ENCODE assay signal across 1 cellular context in genomic region chr14:95998656-95999055, GRCh38.
TF ChIP-seq lines count a peak whose summit lies in the region.

No MANE protein-coding gene starts in this region.

TF ChIP-seq in HCT116, 20 proteins besides CTCF, POLR2A, EP300 and RAD21 (continued from another document):
- TF ChIP-seq, protein P1, sequence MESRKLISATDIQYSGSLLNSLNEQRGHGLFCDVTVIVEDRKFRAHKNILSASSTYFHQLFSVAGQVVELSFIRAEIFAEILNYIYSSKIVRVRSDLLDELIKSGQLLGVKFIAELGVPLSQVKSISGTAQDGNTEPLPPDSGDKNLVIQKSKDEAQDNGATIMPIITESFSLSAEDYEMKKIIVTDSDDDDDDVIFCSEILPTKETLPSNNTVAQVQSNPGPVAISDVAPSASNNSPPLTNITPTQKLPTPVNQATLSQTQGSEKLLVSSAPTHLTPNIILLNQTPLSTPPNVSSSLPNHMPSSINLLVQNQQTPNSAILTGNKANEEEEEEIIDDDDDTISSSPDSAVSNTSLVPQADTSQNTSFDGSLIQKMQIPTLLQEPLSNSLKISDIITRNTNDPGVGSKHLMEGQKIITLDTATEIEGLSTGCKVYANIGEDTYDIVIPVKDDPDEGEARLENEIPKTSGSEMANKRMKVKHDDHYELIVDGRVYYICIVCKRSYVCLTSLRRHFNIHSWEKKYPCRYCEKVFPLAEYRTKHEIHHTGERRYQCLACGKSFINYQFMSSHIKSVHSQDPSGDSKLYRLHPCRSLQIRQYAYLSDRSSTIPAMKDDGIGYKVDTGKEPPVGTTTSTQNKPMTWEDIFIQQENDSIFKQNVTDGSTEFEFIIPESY (IDR thresholded peaks at IDR 0.05; ENCODE audit: extremely low read depth, insufficient replicate concordance, low read length), result no peak
- TF ChIP-seq ZFX (IDR thresholded peaks at IDR 0.05), result no peak
- TF ChIP-seq CEBPB (IDR thresholded peaks at IDR 0.05; ENCODE audit: low read depth), result no peak
- TF ChIP-seq, protein P2, sequence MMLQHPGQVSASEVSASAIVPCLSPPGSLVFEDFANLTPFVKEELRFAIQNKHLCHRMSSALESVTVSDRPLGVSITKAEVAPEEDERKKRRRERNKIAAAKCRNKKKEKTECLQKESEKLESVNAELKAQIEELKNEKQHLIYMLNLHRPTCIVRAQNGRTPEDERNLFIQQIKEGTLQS (IDR thresholded peaks at IDR 0.05), result no peak
- no peak for TF ChIP-seq EGR1 (IDR thresholded peaks at IDR 0.05; ENCODE audit: low read depth)
- no peak for TF ChIP-seq MAX (IDR thresholded peaks at IDR 0.05)
- no peak for TF ChIP-seq SP1 (IDR thresholded peaks at IDR 0.05; ENCODE audit: low read depth)
TF ChIP-seq in HCT116: peak in this region for 0.
